Comparison of ENCODE assay signal across 8 cellular contexts in the genomic region with DNA sequence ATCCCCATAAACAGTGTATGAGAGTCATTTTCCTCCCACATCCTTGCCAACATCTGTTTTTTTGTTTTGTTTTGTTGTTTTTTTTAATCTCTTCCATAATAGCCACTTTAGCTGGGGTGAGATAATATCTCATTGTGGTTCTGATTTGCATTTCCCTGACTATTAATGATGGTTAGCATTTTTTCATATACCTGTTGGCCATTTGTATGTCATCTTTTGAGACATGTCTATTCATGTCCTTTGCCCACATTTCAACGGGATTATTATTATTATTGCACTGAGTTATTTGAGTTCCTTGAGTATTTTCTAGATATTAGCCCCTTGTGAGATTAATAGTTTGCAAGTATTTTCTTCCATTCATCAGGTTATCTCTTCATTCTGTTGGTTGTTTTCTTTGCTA.
"Had no signal": no experiment of that assay in that cellular context is flagged by ENCODE, and none has a peak within 500 bp of the region (broad histone marks: within the 10 kb centered on the region; RNA-seq: fewer than 3 reads in every experiment).

No MANE protein-coding gene starts in this region.

- H3K36me3 ChIP-seq: HAP-1 had no signal

- H3K27ac ChIP-seq: GM23248 had no signal

- H3K4me3 ChIP-seq: GM23248, HAP-1 had no signal

- H3K4me1 ChIP-seq: HAP-1 had no signal

- H3K9me3 ChIP-seq: HAP-1 had no signal

- DNase-seq: GM23248, GOT3, H7, IMR-90, KBM-7 had no signal

- ATAC-seq: HCT116 had no signal

- H3K9ac ChIP-seq: GM23248 had no signal

- FAIRE-seq: HTR-8/SVneo had no signal

- H2AFZ ChIP-seq: GM23248 had no signal
